ENCODE assay signal across 9 cellular contexts in genomic region chr19:18144361-18144760, GRCh38. TPM values are rescaled to one million over a fixed set of nuclear protein-coding genes. Genes with fewer than 3 reads are reported as not detected.
"Had no signal": no experiment of that assay in that cellular context is flagged by ENCODE, and none has a peak within 500 bp of the region (broad histone marks: within the 10 kb centered on the region; RNA-seq: fewer than 3 reads in every experiment).

No MANE protein-coding gene starts in this region.

- H3K9me3 Mint-ChIP-seq: HFFc6, IgD-negative memory B cell had no signal

- H3K4me3 Mint-ChIP-seq: HFFc6, IgD-negative memory B cell had no signal

- H3K4me1 Mint-ChIP-seq: IgD-negative memory B cell had no signal

- ATAC-seq: HCT116, HepG2 had no signal

- H3K27me3 Mint-ChIP-seq: IgD-negative memory B cell had no signal

- DNase-seq: GM23248, GOT3, H7, HFFc6 had no signal

- H3K4me1 ChIP-seq: HAP-1 had no signal

- H2AFZ ChIP-seq: GM23248 had no signal

- H3K27ac Mint-ChIP-seq: HFFc6 had no signal

- H3K4me3 ChIP-seq: GM23248, HAP-1 had no signal

- H3K9ac ChIP-seq: GM23248 had no signal

- H3K27ac ChIP-seq: GM23248, HL-60 had no signal

- H3K9me3 ChIP-seq: HAP-1 had no signal

RNA-seq across cellular contexts. Expression of gene IL12RB1, which starts 57.6 kb away (rescaled TPM):
- total RNA-seq: GM23248, H7 had no signal
- polyA plus RNA-seq: GM23248 had no signal
